In the genomic region with DNA sequence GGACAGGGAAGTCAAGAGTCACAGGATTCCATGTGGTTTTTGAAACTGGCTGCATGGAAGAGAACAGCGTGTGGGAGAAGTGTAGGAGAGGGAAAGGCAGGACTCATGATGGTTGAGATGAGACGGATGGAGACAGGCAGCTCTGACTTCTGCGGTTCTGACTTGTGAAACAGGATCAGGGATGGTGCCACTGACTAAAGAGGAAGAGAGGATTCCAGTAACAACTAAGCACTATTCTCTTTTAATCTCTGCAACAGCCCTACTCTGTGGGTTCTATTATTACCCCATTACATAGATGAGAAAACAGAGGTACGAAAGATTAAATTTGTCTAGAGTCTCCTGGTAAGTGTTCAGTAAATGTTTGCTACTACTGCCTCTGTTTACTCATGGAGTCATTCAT, we compare ENCODE assay signal across 8 cellular contexts.
DNase-seq lines count a peak whose midpoint lies in the region; ATAC-seq and TF ChIP-seq lines count a peak whose summit lies in the region.
"Had no signal": no experiment of that assay in that cellular context is flagged by ENCODE, and none has a peak within 500 bp of the region (broad histone marks: within the 10 kb centered on the region; RNA-seq: fewer than 3 reads in every experiment).

No MANE protein-coding gene starts in this region.

- TF ChIP-seq CTCF in endothelial cell (IDR thresholded peaks at IDR 0.05; ENCODE audit: unreplicated experiment): no peak

- peaks cover 8% of the 10 kb centered on the region for H3K36me3 Mint-ChIP-seq in activated T-helper 1 cell treated with anti-CD3 and anti-CD28 coated beads, Interleukin-12 subunit alpha, Interleukin-12 subunit beta, Interleukin-2, Interleukin-4 antibody, amounts not matched to agents 30 ng/mL and 10 ng/mL and 1 ng/mL, durations not matched to agents 14 hours and 24 hours and 36 hours (ENCODE audit: low read depth)
- no peaks in the 10 kb centered on the region for H3K36me3 Mint-ChIP-seq in stimulated activated memory B cell treated with anti-CD40 and anti-IgM and Interleukin-4, amounts not matched to agents 10 μg/mL and 1 μg/mL and 100 μg/mL, for 72 hours
- H3K36me3 Mint-ChIP-seq in endothelial cell (ENCODE audit: low read depth, unreplicated experiment): no peaks in the 10 kb centered on the region

- intact Hi-C loops in activated T-helper 1 cell treated with anti-CD3 and anti-CD28 coated beads, Interleukin-12 subunit alpha, Interleukin-12 subunit beta, Interleukin-2, Interleukin-4 antibody, amounts not matched to agents 30 ng/mL and 10 ng/mL and 1 ng/mL, durations not matched to agents 14 hours and 24 hours and 36 hours (cut with micrococcal nuclease): loop anchor here (2.0 kb wide), 1 partner anchor 21 kb away; no protein-coding TSS in a partner anchor

- DNase-seq in activated T-helper 1 cell treated with anti-CD3 and anti-CD28 coated beads, Interleukin-12 subunit alpha, Interleukin-12 subunit beta, Interleukin-2, Interleukin-4 antibody, amounts not matched to agents 30 ng/mL and 10 ng/mL and 1 ng/mL, durations not matched to agents 14 hours and 24 hours and 36 hours (ENCODE audit: low spot score): no peak
- no peak for DNase-seq in HuH-7 (ENCODE audit: low spot score)
- no peak for DNase-seq in stimulated activated naive CD4-positive, alpha-beta T cell (lab: John Stamatoyannopoulos, UW)
- DNase-seq in endothelial cell (ENCODE audit: low spot score): no peak
- DNase-seq: activated CD4-positive, alpha-beta T cell treated with anti-CD3 and anti-CD28 coated beads for 48 hours had no signal

- peak overlapping the region; percentile 54 for H3K27ac Mint-ChIP-seq in activated T-helper 1 cell treated with anti-CD3 and anti-CD28 coated beads, Interleukin-12 subunit alpha, Interleukin-12 subunit beta, Interleukin-2, Interleukin-4 antibody, amounts not matched to agents 30 ng/mL and 10 ng/mL and 1 ng/mL, durations not matched to agents 14 hours and 24 hours and 36 hours
- no peak overlapping the region for H3K27ac Mint-ChIP-seq in stimulated activated memory B cell treated with anti-CD40 and anti-IgM and Interleukin-4, amounts not matched to agents 10 μg/mL and 1 μg/mL and 100 μg/mL, for 72 hours
- no peak overlapping the region for H3K27ac Mint-ChIP-seq in endothelial cell (ENCODE audit: unreplicated experiment)

- peak; percentile 56 for ATAC-seq in GM19351 (IDR thresholded peaks at IDR 0.05; ENCODE audit: unreplicated experiment)
- ATAC-seq in HG02798 (IDR thresholded peaks at IDR 0.05; ENCODE audit: poor library complexity, unreplicated experiment): peak; percentile 39
- ATAC-seq in stimulated activated memory B cell treated with anti-CD40 and anti-IgM and Interleukin-4, amounts not matched to agents 10 μg/mL and 1 μg/mL and 100 μg/mL, for 72 hours: peak; percentile 75

- H3K9me3 Mint-ChIP-seq in activated T-helper 1 cell treated with anti-CD3 and anti-CD28 coated beads, Interleukin-12 subunit alpha, Interleukin-12 subunit beta, Interleukin-2, Interleukin-4 antibody, amounts not matched to agents 30 ng/mL and 10 ng/mL and 1 ng/mL, durations not matched to agents 14 hours and 24 hours and 36 hours: no peaks in the 10 kb centered on the region
- no peaks in the 10 kb centered on the region for H3K9me3 Mint-ChIP-seq in stimulated activated memory B cell treated with anti-CD40 and anti-IgM and Interleukin-4, amounts not matched to agents 10 μg/mL and 1 μg/mL and 100 μg/mL, for 72 hours
- no peaks in the 10 kb centered on the region for H3K9me3 Mint-ChIP-seq in endothelial cell (ENCODE audit: unreplicated experiment)

- H3K4me3 Mint-ChIP-seq in activated T-helper 1 cell treated with anti-CD3 and anti-CD28 coated beads, Interleukin-12 subunit alpha, Interleukin-12 subunit beta, Interleukin-2, Interleukin-4 antibody, amounts not matched to agents 30 ng/mL and 10 ng/mL and 1 ng/mL, durations not matched to agents 14 hours and 24 hours and 36 hours: peak overlapping the region; percentile 28
- no peak overlapping the region for H3K4me3 Mint-ChIP-seq in stimulated activated memory B cell treated with anti-CD40 and anti-IgM and Interleukin-4, amounts not matched to agents 10 μg/mL and 1 μg/mL and 100 μg/mL, for 72 hours
- H3K4me3 Mint-ChIP-seq in endothelial cell (ENCODE audit: unreplicated experiment): no peak overlapping the region

- peaks cover 25% of the 10 kb centered on the region for H3K4me1 Mint-ChIP-seq in activated T-helper 1 cell treated with anti-CD3 and anti-CD28 coated beads, Interleukin-12 subunit alpha, Interleukin-12 subunit beta, Interleukin-2, Interleukin-4 antibody, amounts not matched to agents 30 ng/mL and 10 ng/mL and 1 ng/mL, durations not matched to agents 14 hours and 24 hours and 36 hours (ENCODE audit: low read depth)
- peaks cover 10% of the 10 kb centered on the region for H3K4me1 Mint-ChIP-seq in stimulated activated memory B cell treated with anti-CD40 and anti-IgM and Interleukin-4, amounts not matched to agents 10 μg/mL and 1 μg/mL and 100 μg/mL, for 72 hours
- peaks cover 27% of the 10 kb centered on the region for H3K4me1 Mint-ChIP-seq in endothelial cell (ENCODE audit: unreplicated experiment)

- H3K27me3 Mint-ChIP-seq in activated T-helper 1 cell treated with anti-CD3 and anti-CD28 coated beads, Interleukin-12 subunit alpha, Interleukin-12 subunit beta, Interleukin-2, Interleukin-4 antibody, amounts not matched to agents 30 ng/mL and 10 ng/mL and 1 ng/mL, durations not matched to agents 14 hours and 24 hours and 36 hours (ENCODE audit: insufficient read depth): no peaks in the 10 kb centered on the region
- H3K27me3 Mint-ChIP-seq in stimulated activated memory B cell treated with anti-CD40 and anti-IgM and Interleukin-4, amounts not matched to agents 10 μg/mL and 1 μg/mL and 100 μg/mL, for 72 hours: peaks cover 18% of the 10 kb centered on the region
- no peaks in the 10 kb centered on the region for H3K27me3 Mint-ChIP-seq in endothelial cell (ENCODE audit: unreplicated experiment)
